20 cellular contexts compared by ENCODE assay signal in the genomic region with DNA sequence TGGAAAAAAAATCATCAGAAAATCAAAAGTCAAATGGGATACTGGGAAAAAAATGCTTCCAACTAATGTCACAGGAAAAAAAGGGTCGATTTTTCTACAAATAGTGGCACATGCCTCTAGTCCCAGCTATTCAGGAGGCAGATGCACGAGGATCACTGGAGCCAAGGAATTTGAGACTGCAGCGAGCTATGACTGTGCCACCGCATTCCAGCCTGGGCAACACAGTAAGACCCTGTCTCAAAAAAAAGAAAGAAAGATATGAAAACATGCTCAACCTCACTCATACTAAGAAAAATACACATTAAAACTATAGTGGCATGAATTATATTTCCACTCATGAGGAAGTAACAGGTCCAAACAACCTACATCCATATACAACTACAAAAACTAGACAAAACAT.
"Had no signal": no experiment of that assay in that cellular context is flagged by ENCODE, and none has a peak within 500 bp of the region (broad histone marks: within the 10 kb centered on the region; RNA-seq: fewer than 3 reads in every experiment).

No MANE protein-coding gene starts in this region.

- H3K27me3 ChIP-seq: left lung, sigmoid colon, upper lobe of left lung had no signal

- ATAC-seq: activated CD4-positive, alpha-beta T cell treated with anti-CD3 and anti-CD28 coated beads for 36 hours; activated naive CD8-positive, alpha-beta T cell treated with anti-CD3 and anti-CD28 coated beads, Interleukin-2, amount 50 U/mL, for 24 hours; left lung had no signal

- H3K4me2 ChIP-seq: smooth muscle cell had no signal

- H3K9me3 Mint-ChIP-seq: activated naive CD8-positive, alpha-beta T cell treated with anti-CD3 and anti-CD28 coated beads, Interleukin-2, amount 50 U/mL, for 24 hours had no signal

- DNase-seq: activated CD4-positive, alpha-beta T cell treated with anti-CD3 and anti-CD28 coated beads for 36 hours; activated CD4-positive, alpha-beta T cell treated with anti-CD3 and anti-CD28 coated beads, Interleukin-2, amount 50 U/mL, for 4 hours; activated gamma-delta T cell; activated naive CD4-positive, alpha-beta T cell treated with anti-CD3 and anti-CD28 coated beads, Interleukin-2, amount 50 U/mL, for 16 hours; activated naive CD8-positive, alpha-beta T cell treated with anti-CD3 and anti-CD28 coated beads, Interleukin-2, amount 50 U/mL, for 24 hours; cortex of kidney; foreskin fibroblast; kidney; left lung; posterior cingulate gyrus; sigmoid colon; stimulated activated CD4-positive, alpha-beta T cell treated with anti-CD3 and anti-CD28 coated beads, Interleukin-15, amount 100 ng/mL, for 24 hours; stimulated activated naive CD4-positive, alpha-beta T cell; T-helper 9 cell; upper lobe of left lung had no signal

- H3K9me3 ChIP-seq: left lung, sigmoid colon, thoracic aorta, upper lobe of left lung had no signal

- H3K27ac ChIP-seq: left lung, sigmoid colon, thoracic aorta, upper lobe of left lung had no signal

- H3K4me3 Mint-ChIP-seq: activated CD4-positive, alpha-beta T cell treated with anti-CD3 and anti-CD28 coated beads for 36 hours; activated naive CD8-positive, alpha-beta T cell treated with anti-CD3 and anti-CD28 coated beads, Interleukin-2, amount 50 U/mL, for 24 hours; mesothelial cell of epicardium had no signal

- H3K36me3 ChIP-seq: left lung, sigmoid colon, thoracic aorta, upper lobe of left lung had no signal

- H3K27me3 Mint-ChIP-seq: activated CD4-positive, alpha-beta T cell treated with anti-CD3 and anti-CD28 coated beads for 36 hours; activated naive CD8-positive, alpha-beta T cell treated with anti-CD3 and anti-CD28 coated beads, Interleukin-2, amount 50 U/mL, for 24 hours had no signal

- H3K4me3 ChIP-seq: left lung, lung, sigmoid colon, smooth muscle cell, thoracic aorta, upper lobe of left lung had no signal

- H3K27ac Mint-ChIP-seq: activated CD4-positive, alpha-beta T cell treated with anti-CD3 and anti-CD28 coated beads for 36 hours; activated naive CD8-positive, alpha-beta T cell treated with anti-CD3 and anti-CD28 coated beads, Interleukin-2, amount 50 U/mL, for 24 hours; mesothelial cell of epicardium had no signal

- FAIRE-seq: endometrium, kidney had no signal
